Comparison of ENCODE assay signal across 8 cellular contexts in genomic region chr21:33490991-33491372, GRCh38. TPM values are rescaled to one million over a fixed set of nuclear protein-coding genes. Genes with fewer than 3 reads are reported as not detected.
DNase-seq lines count a peak whose midpoint lies in the region; ATAC-seq and TF ChIP-seq lines count a peak whose summit lies in the region.

No MANE protein-coding gene starts in this region.

- TF ChIP-seq CTCF in choroid plexus epithelial cell (conservative IDR thresholded peaks at IDR 0.05; ENCODE audit: low read depth, low read length): no peak

- H3K27me3 ChIP-seq in mononuclear cell (ENCODE audit: insufficient read depth, low read length): no peaks in the 10 kb centered on the region

- H3K4me3 ChIP-seq in choroid plexus epithelial cell (ENCODE audit: low read depth, low read length) (peak overlapping the region; percentile 94), mononuclear cell (ENCODE audit: low read length) (peak overlapping the region; percentile 87)

- in situ Hi-C loops in G401 (cut with HindIII; ENCODE audit: low sequenced_read_pairs): no loop called here

- ATAC-seq in GM21360 (IDR thresholded peaks at IDR 0.05; ENCODE audit: unreplicated experiment): no peak
- ATAC-seq in GM18517 (IDR thresholded peaks at IDR 0.05; ENCODE audit: unreplicated experiment): no peak

- peaks cover 17% of the 10 kb centered on the region for H3K4me1 ChIP-seq in mononuclear cell (ENCODE audit: insufficient read depth, low read length)

- no peaks in the 10 kb centered on the region for H3K9me3 ChIP-seq in mononuclear cell (ENCODE audit: low read depth, low read length)

- DNase-seq in G401 (ENCODE audit: low spot score) (peak; percentile 62), NCI-H2227 treated with DMSO at 0.1 percent for 48 hours (lab: John Stamatoyannopoulos, UW) (peak; percentile 68), choroid plexus epithelial cell (ENCODE audit: low read depth) (peak; percentile 19), COLO829 (ENCODE audit: low spot score) (no peak)
- no peak for DNase-seq in activated CD4-positive, alpha-beta T cell treated with anti-CD3 and anti-CD28 coated beads, Interleukin-2, amount 50 U/mL, for 48 hours

RNA-seq across cellular contexts. Expression of gene DNAJC28, which starts 0.5 kb away (rescaled TPM):
- total RNA-seq in G401 (2014; rRNA removed; shearing (Covaris generic)): 0.49 and 3.8 TPM in 2 replicates
- not detected for total RNA-seq in mononuclear cell

RNA-seq across cellular contexts. Expression of gene TMEM50B, which starts 11.2 kb away (rescaled TPM):
- 24.6 and 28.0 TPM in 2 replicates for total RNA-seq in G401 (2014; rRNA removed; shearing (Covaris generic))
- total RNA-seq in mononuclear cell: 50.5 TPM

RNA-seq across cellular contexts. Expression of gene GART, which starts 50.9 kb away (rescaled TPM):
- total RNA-seq in G401 (2014; rRNA removed; shearing (Covaris generic)): 39.0 and 106 TPM in 2 replicates
- total RNA-seq in mononuclear cell: 25.5 TPM

RNA-seq across cellular contexts. Expression of gene SON, which starts 51.9 kb away (rescaled TPM):
- 90.8 and 253 TPM in 2 replicates for total RNA-seq in G401 (2014; rRNA removed; shearing (Covaris generic))
- 310 TPM for total RNA-seq in mononuclear cell

Comparison
In these comparisons a context has a peak if more than half of its experiments do, and no peak if none do; other contexts are left out.
1. DNase-seq: peak in G401 (single experiment), NCI-H2227 treated with DMSO at 0.1 percent for 48 hours (single experiment) and choroid plexus epithelial cell (single experiment); none in COLO829 (single experiment) and activated CD4-positive, alpha-beta T cell treated with anti-CD3 and anti-CD28 coated beads, Interleukin-2, amount 50 U/mL, for 48 hours (0 of 2).